ENCODE assay signal across 9 cellular contexts in the genomic region with DNA sequence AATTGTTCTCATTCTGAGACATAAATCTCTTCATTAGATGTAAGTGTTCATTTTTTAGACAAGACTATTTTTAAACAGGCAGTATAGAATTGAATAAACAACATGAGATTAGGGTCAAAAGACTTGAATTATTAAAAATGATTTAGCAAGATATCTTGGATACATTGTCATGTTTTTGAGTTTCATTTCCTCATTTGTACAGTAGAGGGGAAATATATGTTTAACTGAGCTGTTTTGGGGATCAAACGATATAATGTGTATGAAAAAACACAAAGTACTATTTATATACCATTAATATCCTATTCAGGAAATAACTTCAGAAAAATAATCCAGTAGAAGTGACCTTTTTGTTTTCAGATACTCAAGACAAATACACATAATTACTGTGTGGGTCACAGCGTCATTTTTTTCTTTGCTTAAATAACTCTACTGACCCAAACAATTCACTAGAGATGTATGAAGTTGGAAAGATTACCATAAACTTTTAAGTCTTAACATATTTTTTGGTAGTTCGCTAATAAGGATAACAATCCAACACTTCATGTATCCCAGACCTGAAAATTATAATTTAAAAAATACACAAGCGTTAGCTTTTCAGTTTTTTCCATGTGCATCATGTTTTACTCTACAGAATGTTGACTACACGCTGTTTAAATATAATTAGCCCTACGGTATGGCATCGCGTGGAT. TPM values are rescaled to one million over a fixed set of nuclear protein-coding genes. Genes with fewer than 3 reads are reported as not detected.
DNase-seq lines count a peak whose midpoint lies in the region; ATAC-seq, FAIRE-seq and TF ChIP-seq lines count a peak whose summit lies in the region.
"Had no signal": no experiment of that assay in that cellular context is flagged by ENCODE, and none has a peak within 500 bp of the region (broad histone marks: within the 10 kb centered on the region; RNA-seq: fewer than 3 reads in every experiment).

No MANE protein-coding gene starts in this region.

- peak; percentile 87 for FAIRE-seq in islet of Langerhans (lab: Jason Lieb, UNC)

- ATAC-seq in stimulated activated naive CD8-positive, alpha-beta T cell treated with anti-CD3 and anti-CD28 coated beads, Interleukin-15, amount 100 ng/mL, for 72 hours, result no peak
- ATAC-seq in HG03442 (IDR thresholded peaks at IDR 0.05; ENCODE audit: unreplicated experiment) (no peak), HG03439 (IDR thresholded peaks at IDR 0.05; ENCODE audit: unreplicated experiment) (no peak)

- H3K9me3 Mint-ChIP-seq in activated naive CD8-positive, alpha-beta T cell (ENCODE audit: low read depth), result no peaks in the 10 kb centered on the region
- peaks cover 0 to 4% of the 10 kb centered on the region in 2 donors for H3K9me3 Mint-ChIP-seq in stimulated activated naive CD8-positive, alpha-beta T cell treated with anti-CD3 and anti-CD28 coated beads, Interleukin-15, amount 100 ng/mL, for 72 hours
- peaks cover 19% of the 10 kb centered on the region for H3K9me3 Mint-ChIP-seq in HFFc6

- TF ChIP-seq CTCF in HFFc6 (IDR thresholded peaks at IDR 0.05), result no peak

- H3K4me3 Mint-ChIP-seq in activated naive CD8-positive, alpha-beta T cell, result peak overlapping the region; percentile 77
- H3K4me3 Mint-ChIP-seq in stimulated activated naive CD8-positive, alpha-beta T cell treated with anti-CD3 and anti-CD28 coated beads, Interleukin-15, amount 100 ng/mL, for 72 hours, result peak overlapping the region; percentile 72 to 77
- no peak overlapping the region for H3K4me3 Mint-ChIP-seq in HFFc6

- H3K27me3 Mint-ChIP-seq in activated naive CD8-positive, alpha-beta T cell, result peaks cover 10% of the 10 kb centered on the region
- H3K27me3 Mint-ChIP-seq in stimulated activated naive CD8-positive, alpha-beta T cell treated with anti-CD3 and anti-CD28 coated beads, Interleukin-15, amount 100 ng/mL, for 72 hours, result no peaks in the 10 kb centered on the region
- peaks cover 4% of the 10 kb centered on the region for H3K27me3 Mint-ChIP-seq in HFFc6 (ENCODE audit: insufficient read depth)

- no peak overlapping the region for H3K27ac Mint-ChIP-seq in activated naive CD8-positive, alpha-beta T cell
- no peak overlapping the region for H3K27ac Mint-ChIP-seq in stimulated activated naive CD8-positive, alpha-beta T cell treated with anti-CD3 and anti-CD28 coated beads, Interleukin-15, amount 100 ng/mL, for 72 hours
- H3K27ac Mint-ChIP-seq in HFFc6, result no peak overlapping the region

- H3K36me3 Mint-ChIP-seq in activated naive CD8-positive, alpha-beta T cell, result no peaks in the 10 kb centered on the region
- peaks cover 5% of the 10 kb centered on the region; the same call in 1 of the 2 replicates for H3K36me3 Mint-ChIP-seq in HFFc6 (ENCODE audit: low read depth)

- peaks cover 4% of the 10 kb centered on the region for H3K4me1 Mint-ChIP-seq in activated naive CD8-positive, alpha-beta T cell (ENCODE audit: low read depth)
- H3K4me1 Mint-ChIP-seq in stimulated activated naive CD8-positive, alpha-beta T cell treated with anti-CD3 and anti-CD28 coated beads, Interleukin-15, amount 100 ng/mL, for 72 hours, result peaks cover 7% of the 10 kb centered on the region
- peaks cover 5% of the 10 kb centered on the region; the same call in 1 of the 2 replicates for H3K4me1 Mint-ChIP-seq in HFFc6 (ENCODE audit: low read depth)

- DNase-seq in NOMO-1 treated with DMSO at 0.1 percent for 48 hours (lab: John Stamatoyannopoulos, UW; ENCODE audit: unreplicated experiment) (peak; percentile 21), NOMO-1 treated with dmso at 0.1 percent for 144 hours (lab: John Stamatoyannopoulos, UW; ENCODE audit: unreplicated experiment) (no peak), HFFc6 (no peak)
- DNase-seq in stimulated activated naive CD8-positive, alpha-beta T cell treated with anti-CD3 and anti-CD28 coated beads, Interleukin-15, amount 100 ng/mL, for 72 hours, result no peak
- DNase-seq: HCEC 1CT had no signal

RNA-seq across cellular contexts. Expression of a gene that starts 0.9 kb away (rescaled TPM):
- total RNA-seq in HFFc6 (2021; fragmentation: NEBNext Ultra II Directional; extraction: Animal tissue kit (Norgen Biotek cat#: 25700)), result not detected
